ENCODE assay signal across 24 cellular contexts in genomic region chr2:35819053-35819452, GRCh38.
A peak's percentile ranks its signal among the peaks of the same experiment; 100 is the strongest.
DNase-seq lines count a peak whose midpoint lies in the region; ATAC-seq, FAIRE-seq and TF ChIP-seq lines count a peak whose summit lies in the region.
"Had no signal": no experiment of that assay in that cellular context is flagged by ENCODE, and none has a peak within 500 bp of the region (broad histone marks: within the 10 kb centered on the region; RNA-seq: fewer than 3 reads in every experiment).

No MANE protein-coding gene starts in this region.

- no peak for TF ChIP-seq EP300 in H1 (IDR thresholded peaks at IDR 0.05; ENCODE audit: borderline replicate concordance in 1 of 2, low read depth in 2 of 2, low read length in 2 of 2)

- H3K14ac ChIP-seq in H9 (ENCODE audit: insufficient read depth, low read length) (no peak overlapping the region), H1 (ENCODE audit: insufficient read length) (no peak overlapping the region)

- no peak overlapping the region for H3K18ac ChIP-seq in H9 (ENCODE audit: insufficient read length, low read depth, low read length)
- no peak overlapping the region for H3K18ac ChIP-seq in H1 (ENCODE audit: extremely low read depth, low read length)
- peak overlapping the region; percentile 98 for H3K18ac ChIP-seq in mesendoderm (ENCODE audit: low read length)

- ATAC-seq in GM21367 (IDR thresholded peaks at IDR 0.05; ENCODE audit: unreplicated experiment) (no peak), GM21717 (IDR thresholded peaks at IDR 0.05; ENCODE audit: unreplicated experiment) (no peak)
- ATAC-seq: CD8-positive, alpha-beta T cell; GM12878 had no signal

- H3K4me2 ChIP-seq in H9 (ENCODE audit: insufficient read depth, insufficient read length, low read length): no peak overlapping the region
- H3K4me2 ChIP-seq in H1 (ENCODE audit: insufficient read depth in 1 of 2, low read depth in 2 of 2, low read length in 2 of 2): no peak overlapping the region
- H3K4me2 ChIP-seq in mesendoderm (ENCODE audit: low read length): no peak overlapping the region
- H3K4me2 ChIP-seq: BLaER1 had no signal

- no peak overlapping the region for H3T11ph ChIP-seq in H9 (ENCODE audit: low read length)

- H3K27me3 ChIP-seq in H9 (ENCODE audit: insufficient read depth, low read length) (no peaks in the 10 kb centered on the region), H1 (replicated peaks in 1 of 4; ENCODE audit: control insufficient read depth in 3 of 4, extremely low read depth in 1 of 4, insufficient read depth in 3 of 4, low read length in 3 of 4) (no peaks in the 10 kb centered on the region), mesendoderm (ENCODE audit: insufficient read depth, low read length, poor library complexity) (no peaks in the 10 kb centered on the region)
- H3K27me3 ChIP-seq: BLaER1 had no signal

- peaks cover 47 to 55% of the 10 kb centered on the region in 2 experiments for H3K4me1 Mint-ChIP-seq in H9
- H3K4me1 Mint-ChIP-seq: B cell; CD4-positive, CD25-positive, alpha-beta regulatory T cell had no signal

- CTCF ChIA-PET in H1 (lab: Charles Lee; ENCODE audit: partially characterized antibody): no interaction called here

- H2BK12ac ChIP-seq in H9 (ENCODE audit: insufficient read length, low read depth, low read length) (no peak overlapping the region), H1 (ENCODE audit: low read depth, low read length) (no peak overlapping the region; the same call in 1 of the 2 replicates)

- no peak overlapping the region for H4K5ac ChIP-seq in H9 (ENCODE audit: insufficient read length, low read depth, low read length)
- H4K5ac ChIP-seq in H1 (ENCODE audit: insufficient read length, low read depth, low read length): no peak overlapping the region
- no peak overlapping the region for H4K5ac ChIP-seq in mesendoderm (ENCODE audit: low read length)

- H2BK120ac ChIP-seq in H9 (ENCODE audit: low read depth, low read length, poor library complexity, severe bottlenecking) (no peak overlapping the region), H1 (replicated peaks; ENCODE audit: low read depth, low read length) (peak overlapping the region; percentile 49), mesendoderm (ENCODE audit: low read depth, low read length) (peak overlapping the region; percentile 82)

- no peaks in the 10 kb centered on the region for H3K27me3 Mint-ChIP-seq in H9 (ENCODE audit: low read depth)
- H3K27me3 Mint-ChIP-seq: B cell; CD4-positive, CD25-positive, alpha-beta regulatory T cell had no signal

- H3K4ac ChIP-seq in H9 (ENCODE audit: low read depth, low read length): no peak overlapping the region
- H3K4ac ChIP-seq in H1 (replicated peaks; ENCODE audit: insufficient read length, low read depth, low read length): no peak overlapping the region
- peak overlapping the region; percentile 70 for H3K4ac ChIP-seq in mesendoderm (ENCODE audit: low read depth, low read length)

- H2AFZ ChIP-seq in H9 (ENCODE audit: low read length): no peak overlapping the region
- H2AFZ ChIP-seq in H1 (ENCODE audit: low read length): no peak overlapping the region
- H2AFZ ChIP-seq: GM23248 had no signal

- H3K79me1 ChIP-seq in H9 (ENCODE audit: insufficient read depth, low read depth, low read length, poor library complexity, severe bottlenecking) (no peaks in the 10 kb centered on the region), H1 (ENCODE audit: low read depth, low read length) (no peaks in the 10 kb centered on the region), mesendoderm (ENCODE audit: low read length) (no peaks in the 10 kb centered on the region)

- no peak overlapping the region for H3K27ac ChIP-seq in H9 (ENCODE audit: insufficient read length, low read depth, low read length)
- H3K27ac ChIP-seq in H1 (ENCODE audit: low read depth, low read length): no peak overlapping the region
- peak overlapping the region; percentile 88 for H3K27ac ChIP-seq in mesendoderm (ENCODE audit: low read depth, low read length)
- H3K27ac ChIP-seq: 22Rv1, BLaER1, C4-2B, GM23248 had no signal

- H3K79me2 ChIP-seq in H9 (ENCODE audit: insufficient read depth, low read length): no peaks in the 10 kb centered on the region
- no peaks in the 10 kb centered on the region for H3K79me2 ChIP-seq in H1 (ENCODE audit: control insufficient read depth in 1 of 2, insufficient read depth in 2 of 2, low read length in 2 of 2)
- no peaks in the 10 kb centered on the region for H3K79me2 ChIP-seq in mesendoderm (ENCODE audit: control insufficient read depth, insufficient read depth, low read length)

- no peak overlapping the region for H2BK15ac ChIP-seq in H9 (ENCODE audit: low read depth, low read length)
- H2BK15ac ChIP-seq in H1 (ENCODE audit: low read length): no peak overlapping the region
- H2BK15ac ChIP-seq in mesendoderm (replicated peaks; ENCODE audit: low read depth): no peak overlapping the region

- no peaks in the 10 kb centered on the region for H3K9me3 ChIP-seq in H9 (ENCODE audit: control insufficient read depth, low read depth, low read length)
- H3K9me3 ChIP-seq in H1 (ENCODE audit: insufficient read depth in 2 of 2, low read depth in 1 of 2, low read length in 1 of 2): no peaks in the 10 kb centered on the region
- H3K9me3 ChIP-seq: BLaER1, Caco-2, HAP-1 had no signal

- H3K4me3 Mint-ChIP-seq in H9: no peak overlapping the region
- H3K4me3 Mint-ChIP-seq: B cell; CD4-positive, CD25-positive, alpha-beta regulatory T cell; CD8-positive, alpha-beta T cell; HFFc6 had no signal

- no peak for TF ChIP-seq POLR2A in H1 (IDR thresholded peaks at IDR 0.05; ENCODE audit: control extremely low read depth in 1 of 2, low read depth in 2 of 2, low read length in 2 of 2)

- H3K36me3 ChIP-seq in H1 (ENCODE audit: control insufficient read depth in 2 of 4, insufficient read depth in 4 of 4, low read length in 3 of 4): no peaks in the 10 kb centered on the region
- no peaks in the 10 kb centered on the region for H3K36me3 ChIP-seq in mesendoderm (ENCODE audit: control insufficient read depth, insufficient read depth, low read length)
- H3K36me3 ChIP-seq: BLaER1, HAP-1 had no signal

- POLR2A ChIA-PET in H1 (lab: Charles Lee; ENCODE audit: partially characterized antibody): no interaction called here

- H2BK5ac ChIP-seq in H9 (ENCODE audit: insufficient read length, low read length) (no peak overlapping the region), H1 (ENCODE audit: low read depth, low read length) (no peak overlapping the region), mesendoderm (ENCODE audit: low read length) (peak overlapping the region; percentile 20)

- H3K4me1 ChIP-seq in H9 (ENCODE audit: insufficient read depth, low read length): peaks cover 8% of the 10 kb centered on the region
- peaks cover 3 to 12% (median 10%) of the 10 kb centered on the region in 4 experiments; a peak in 4 of 7 replicates for H3K4me1 ChIP-seq in H1 (replicated peaks in 1 of 4; ENCODE audit: control insufficient read depth in 3 of 4, insufficient read depth in 4 of 4, low read length in 3 of 4)
- H3K4me1 ChIP-seq in mesendoderm (ENCODE audit: control insufficient read depth, low read depth, low read length): peaks cover 11% of the 10 kb centered on the region
- H3K4me1 ChIP-seq: BLaER1, Caco-2, HAP-1 had no signal

- no peak overlapping the region for H4K91ac ChIP-seq in H9 (ENCODE audit: insufficient read length, low read depth, low read length)
- H4K91ac ChIP-seq in H1 (replicated peaks; ENCODE audit: insufficient read length, low read length): no peak overlapping the region

- H3K23me2 ChIP-seq in H9 (ENCODE audit: insufficient read length, low read depth, low read length, poor library complexity, severe bottlenecking) (no peaks in the 10 kb centered on the region), H1 (ENCODE audit: low read depth, low read length) (no peaks in the 10 kb centered on the region; the same call in 1 of the 2 replicates)

- WGBS in H9 (ENCODE audit: extremely low coverage, insufficient read length, low lambda C conversion rate): no CpG with 5 or more reads among the region's 2 CpGs
- 80% methylated on average over 2 of the region's 2 CpGs; no CpG with 5 or more reads in 1 of the 2 experiments for WGBS in H1 (ENCODE audit: extremely low coverage in 1 of 2, insufficient coverage in 1 of 2, insufficient read length in 1 of 2, insufficient replicate concordance in 2 of 2, low coverage in 1 of 2, low lambda C conversion rate in 2 of 2, missing lambda C conversion rate in 1 of 2), 2 experiments
- WGBS in mesendoderm (ENCODE audit: extremely low coverage, insufficient coverage, low lambda C conversion rate): no CpG with 5 or more reads among the region's 2 CpGs

- H4K20me1 ChIP-seq in H9 (ENCODE audit: control insufficient read depth, insufficient read depth, insufficient read length): no peaks in the 10 kb centered on the region
- H4K20me1 ChIP-seq in H1 (replicated peaks in 1 of 2; ENCODE audit: control insufficient read depth in 1 of 2, insufficient read depth in 2 of 2, low read length in 2 of 2): no peaks in the 10 kb centered on the region
- H4K20me1 ChIP-seq: BLaER1 had no signal

- H2AK5ac ChIP-seq in H9 (ENCODE audit: insufficient read length, low read length): no peak overlapping the region
- no peak overlapping the region for H2AK5ac ChIP-seq in H1 (ENCODE audit: low read depth, low read length)
- H2AK5ac ChIP-seq in mesendoderm (ENCODE audit: low read length): no peak overlapping the region

- DNase-seq in H9 (no peak), H1 (ENCODE audit: low read depth in 1 of 2, low spot score in 2 of 2) (no peak), mesendoderm (peak; percentile 74), NCI-H1436 (lab: John Stamatoyannopoulos, UW) (no peak)
- DNase-seq: Caco-2; CD4-positive, CD25-positive, alpha-beta regulatory T cell; CD8-positive, alpha-beta T cell; DMS 273 treated with DMSO at 0.1 percent for 48 hours; DMS79; EL; GDM1; GM23248; HFFc6 had no signal

- H3K23ac ChIP-seq in H9 (ENCODE audit: insufficient read length, low read depth, low read length) (no peak overlapping the region), H1 (ENCODE audit: insufficient read length) (no peak overlapping the region), mesendoderm (ENCODE audit: low read length) (no peak overlapping the region)

- TF ChIP-seq CTCF in H9 (conservative IDR thresholded peaks at IDR 0.05) (no peak), H1 (IDR thresholded peaks at IDR 0.05; ENCODE audit: control extremely low read depth in 1 of 3, insufficient read depth in 1 of 3, low read depth in 1 of 3, low read length in 3 of 3) (no peak)

- H3K27ac Mint-ChIP-seq in H9: peak overlapping the region; percentile 59 to 88 (median 68); a peak in 2 of 7 replicates
- H3K27ac Mint-ChIP-seq: B cell; CD8-positive, alpha-beta T cell; HFFc6 had no signal

- no peak overlapping the region for H3K56ac ChIP-seq in H9 (ENCODE audit: insufficient read length, low read depth, low read length)
- no peak overlapping the region for H3K56ac ChIP-seq in H1 (replicated peaks; ENCODE audit: insufficient read length, low read depth, low read length)
- H3K56ac ChIP-seq in mesendoderm (ENCODE audit: low read length): peak overlapping the region; percentile 59

- no peak overlapping the region for H3K4me3 ChIP-seq in H1 (ENCODE audit: extremely low read depth in 1 of 4, insufficient read depth in 2 of 4, low read depth in 3 of 4, low read length in 4 of 4)
- no peak overlapping the region for H3K4me3 ChIP-seq in mesendoderm (ENCODE audit: low read length)
- H3K4me3 ChIP-seq: BLaER1, GM12878, GM23248, HAP-1 had no signal

- H3K9ac ChIP-seq in H9 (ENCODE audit: extremely low read depth, insufficient read length, low read length) (no peak overlapping the region), H1 (replicated peaks in 1 of 4; ENCODE audit: extremely low read depth in 1 of 4, low read depth in 3 of 4, low read length in 3 of 4) (no peak overlapping the region), mesendoderm (ENCODE audit: low read length) (no peak overlapping the region)
- H3K9ac ChIP-seq: BLaER1, GM23248 had no signal

- TF ChIP-seq RAD21 in H1 (IDR thresholded peaks at IDR 0.05 in 1 of 2, conservative IDR thresholded peaks at IDR 0.05 in 1 of 2; ENCODE audit: low read depth in 2 of 2, low read length in 2 of 2): no peak

- FAIRE-seq in H1 (lab: Jason Lieb, UNC): no peak
- FAIRE-seq: A204.1, D721Med, GM12878, GM19239 had no signal

- H4K8ac ChIP-seq in H9 (replicated peaks; ENCODE audit: insufficient read length, low read depth, low read length) (no peak overlapping the region), H1 (ENCODE audit: extremely low read depth, insufficient read depth, low read length) (no peak overlapping the region), mesendoderm (ENCODE audit: low read depth, low read length) (no peak overlapping the region)

- H3K9me3 Mint-ChIP-seq in H9: peaks cover 0 to 3% of the 10 kb centered on the region in 2 experiments; a peak in 2 of 5 replicates
- H3K9me3 Mint-ChIP-seq: CD8-positive, alpha-beta T cell had no signal

- H3K36me3 Mint-ChIP-seq in H9 (ENCODE audit: insufficient read depth in 1 of 3, low read depth in 3 of 3): no peaks in the 10 kb centered on the region; a peak in 2 of 7 replicates
- H3K36me3 Mint-ChIP-seq: CD4-positive, CD25-positive, alpha-beta regulatory T cell; CD8-positive, alpha-beta T cell had no signal

- no peak overlapping the region for H2BK20ac ChIP-seq in H9 (ENCODE audit: low read depth, low read length, poor library complexity, severe bottlenecking)
- no peak overlapping the region for H2BK20ac ChIP-seq in H1 (ENCODE audit: low read length)
